ENCODE assay signal across 8 cellular contexts in the genomic region with DNA sequence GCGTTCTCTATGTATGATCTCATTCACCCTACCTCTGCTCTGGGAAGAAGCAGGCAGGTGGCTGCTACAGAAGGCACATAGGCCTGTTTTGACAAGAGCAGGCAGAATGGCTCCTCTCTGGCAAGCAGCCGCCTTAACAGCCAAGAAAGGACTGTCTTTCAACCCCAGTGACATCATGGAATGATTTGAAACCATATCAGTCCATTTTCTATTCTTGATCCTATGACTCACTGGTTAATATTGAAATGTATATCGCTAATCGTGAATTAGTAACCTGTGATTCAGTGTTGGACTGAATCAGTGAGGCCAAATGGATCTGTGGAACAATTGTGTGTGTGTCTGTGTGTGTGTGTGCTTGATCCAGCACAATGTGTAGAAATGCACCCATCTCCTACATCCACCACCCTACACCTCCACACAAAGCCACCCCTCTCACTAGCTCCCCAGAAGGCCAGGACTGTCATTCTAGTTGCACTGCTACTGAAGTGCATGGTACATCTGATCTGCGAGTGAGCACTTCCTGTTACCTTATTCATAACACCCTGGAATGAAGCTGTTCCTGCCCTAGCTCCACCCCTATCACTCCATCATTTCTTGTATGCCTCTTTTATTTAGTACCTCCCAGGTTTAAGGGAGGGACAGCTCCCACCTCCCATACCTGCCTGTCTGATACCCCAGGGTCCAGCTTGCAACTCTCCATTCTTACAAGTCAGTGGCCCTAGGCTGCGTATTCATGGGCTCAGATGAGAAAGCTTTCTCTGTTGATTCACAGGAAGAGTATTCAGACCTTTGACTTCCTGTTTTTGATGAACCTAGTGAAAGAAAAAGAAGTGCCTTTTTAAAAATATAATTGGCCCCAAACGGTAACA.
DNase-seq lines count a peak whose midpoint lies in the region; ATAC-seq and TF ChIP-seq lines count a peak whose summit lies in the region.

No MANE protein-coding gene starts in this region.

- intact Hi-C loops in cardiac septum (cut with DNase I) = no loop called here

- no peak for TF ChIP-seq CTCF in type B pancreatic cell (conservative IDR thresholded peaks at IDR 0.05)
- TF ChIP-seq CTCF in mesothelial cell of epicardium (IDR thresholded peaks at IDR 0.05; ENCODE audit: unreplicated experiment) = no peak

- peaks cover 21% of the 10 kb centered on the region for H3K4me1 Mint-ChIP-seq in activated CD8-positive, alpha-beta memory T cell treated with anti-CD3 and anti-CD28 coated beads, Interleukin-2, amount 10 ng/mL, durations not matched to agents 7 days and 5 days
- peaks cover 26 to 27% of the 10 kb centered on the region in 2 donors for H3K4me1 Mint-ChIP-seq in immature natural killer cell
- no peaks in the 10 kb centered on the region for H3K4me1 Mint-ChIP-seq in type B pancreatic cell (ENCODE audit: unreplicated experiment)
- no peaks in the 10 kb centered on the region for H3K4me1 Mint-ChIP-seq in mesothelial cell of epicardium

- H3K9me3 Mint-ChIP-seq in activated CD8-positive, alpha-beta memory T cell treated with anti-CD3 and anti-CD28 coated beads, Interleukin-2, amount 10 ng/mL, durations not matched to agents 7 days and 5 days (ENCODE audit: low read depth) = peaks cover 2% of the 10 kb centered on the region
- no peaks in the 10 kb centered on the region for H3K9me3 Mint-ChIP-seq in immature natural killer cell
- H3K9me3 Mint-ChIP-seq in type B pancreatic cell = peaks cover 3% of the 10 kb centered on the region
- H3K9me3 Mint-ChIP-seq in mesothelial cell of epicardium = peaks cover 11% of the 10 kb centered on the region

- H3K27me3 Mint-ChIP-seq in activated CD8-positive, alpha-beta memory T cell treated with anti-CD3 and anti-CD28 coated beads, Interleukin-2, amount 10 ng/mL, durations not matched to agents 7 days and 5 days = no peaks in the 10 kb centered on the region
- peaks cover 0 to 4% (median 2%) of the 10 kb centered on the region in 3 donors for H3K27me3 Mint-ChIP-seq in immature natural killer cell (ENCODE audit: low read depth in 3 of 3)
- peaks cover under 1% of the 10 kb centered on the region for H3K27me3 Mint-ChIP-seq in type B pancreatic cell
- no peaks in the 10 kb centered on the region for H3K27me3 Mint-ChIP-seq in mesothelial cell of epicardium (ENCODE audit: low read depth)

- CTCF ChIA-PET in activated CD8-positive, alpha-beta memory T cell treated with anti-CD3 and anti-CD28 coated beads, Interleukin-2, amount 10 ng/mL, durations not matched to agents 7 days and 5 days (lab: Charles Lee) = interaction anchor here (0.9 to 1.1 kb wide), 4 partner anchors 12 to 137 kb away, joined by 3 read pairs; no protein-coding TSS in a partner anchor

- peaks cover 13% of the 10 kb centered on the region for H3K36me3 Mint-ChIP-seq in activated CD8-positive, alpha-beta memory T cell treated with anti-CD3 and anti-CD28 coated beads, Interleukin-2, amount 10 ng/mL, durations not matched to agents 7 days and 5 days
- H3K36me3 Mint-ChIP-seq in immature natural killer cell (no peaks in the 10 kb centered on the region), type B pancreatic cell (no peaks in the 10 kb centered on the region), mesothelial cell of epicardium (no peaks in the 10 kb centered on the region)

- ATAC-seq in GM21360 (IDR thresholded peaks at IDR 0.05; ENCODE audit: unreplicated experiment) = peak; percentile 49
- peak; percentile 86 for ATAC-seq in activated CD8-positive, alpha-beta memory T cell treated with anti-CD3 and anti-CD28 coated beads, Interleukin-2, amount 10 ng/mL, durations not matched to agents 7 days and 5 days

- DNase-seq in COLO829 (ENCODE audit: low spot score) = peak; percentile 73
- peak; percentile 15 for DNase-seq in HK-2 (ENCODE audit: unreplicated experiment)
- DNase-seq in activated CD8-positive, alpha-beta memory T cell treated with anti-CD3 and anti-CD28 coated beads, Interleukin-2, amount 10 ng/mL, durations not matched to agents 7 days and 5 days = peak; percentile 54
- DNase-seq in immature natural killer cell = peak in 2 of 3 donors; percentile 11 to 34
- DNase-seq in type B pancreatic cell (ENCODE audit: extremely low spot score, unreplicated experiment) = no peak
- DNase-seq in cardiac septum (ENCODE audit: low spot score) = no peak
- no peak for DNase-seq in mesothelial cell of epicardium (ENCODE audit: low spot score in 2 of 2, unreplicated experiment in 2 of 2)

- peak overlapping the region; percentile 88 for H3K27ac Mint-ChIP-seq in activated CD8-positive, alpha-beta memory T cell treated with anti-CD3 and anti-CD28 coated beads, Interleukin-2, amount 10 ng/mL, durations not matched to agents 7 days and 5 days
- H3K27ac Mint-ChIP-seq in immature natural killer cell (peak overlapping the region; percentile 75 to 97 (median 90)), type B pancreatic cell (peak overlapping the region; percentile 67), mesothelial cell of epicardium (no peak overlapping the region)

- no peak overlapping the region for H3K4me3 Mint-ChIP-seq in activated CD8-positive, alpha-beta memory T cell treated with anti-CD3 and anti-CD28 coated beads, Interleukin-2, amount 10 ng/mL, durations not matched to agents 7 days and 5 days
- H3K4me3 Mint-ChIP-seq in immature natural killer cell (peak overlapping the region; percentile 43 to 82 (median 64)), type B pancreatic cell (no peak overlapping the region), mesothelial cell of epicardium (no peak overlapping the region)

Comparison
In these comparisons a context has a peak if more than half of its experiments do, and no peak if none do; other contexts are left out.
1. DNase-seq: peak in COLO829 (single experiment), HK-2 (single experiment), activated CD8-positive, alpha-beta memory T cell treated with anti-CD3 and anti-CD28 coated beads, Interleukin-2, amount 10 ng/mL, durations not matched to agents 7 days and 5 days (single experiment) and immature natural killer cell (2 of 3); none in type B pancreatic cell (single experiment), cardiac septum (single experiment) and mesothelial cell of epicardium (0 of 2).
2. H3K4me3 Mint-ChIP-seq: peak in immature natural killer cell (5 of 5); none in activated CD8-positive, alpha-beta memory T cell treated with anti-CD3 and anti-CD28 coated beads, Interleukin-2, amount 10 ng/mL, durations not matched to agents 7 days and 5 days (single experiment), type B pancreatic cell (single experiment) and mesothelial cell of epicardium (single experiment).